16 cellular contexts compared by ENCODE assay signal in the genomic region with DNA sequence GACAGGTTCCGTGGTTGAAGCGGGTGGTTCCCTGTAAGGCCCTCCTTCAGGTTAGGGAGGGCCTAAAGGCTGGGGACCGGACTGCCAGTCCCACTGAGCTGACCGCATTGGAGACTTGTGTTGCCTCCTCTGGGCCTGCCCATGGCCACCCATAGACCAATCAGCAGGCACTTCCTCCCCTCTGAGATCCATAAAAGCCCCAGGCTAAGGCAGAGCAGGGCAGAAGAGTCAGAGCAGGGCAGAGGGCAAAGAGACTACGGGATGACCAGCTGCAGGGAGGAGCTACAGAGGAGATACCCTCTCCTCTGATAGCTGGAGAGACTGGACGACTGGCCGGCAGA.
"Had no signal": no experiment of that assay in that cellular context is flagged by ENCODE, and none has a peak within 500 bp of the region (broad histone marks: within the 10 kb centered on the region; RNA-seq: fewer than 3 reads in every experiment).

No MANE protein-coding gene starts in this region.

- ATAC-seq: activated CD8-positive, alpha-beta T cell treated with anti-CD3 and anti-CD28 coated beads, Interleukin-2, amount 10 ng/mL, durations not matched to agents 7 days and 5 days; effector memory CD8-positive, alpha-beta T cell; naive thymus-derived CD8-positive, alpha-beta T cell had no signal

- H3K27me3 ChIP-seq: hepatocyte, ovary had no signal

- H3K4me1 Mint-ChIP-seq: activated CD4-positive, alpha-beta T cell treated with anti-CD3 and anti-CD28 coated beads, Interleukin-2, amount 10 ng/mL, durations not matched to agents 7 days and 5 days; brain; memory B cell; naive thymus-derived CD8-positive, alpha-beta T cell had no signal

- H3K4me3 Mint-ChIP-seq: activated CD4-positive, alpha-beta T cell treated with anti-CD3 and anti-CD28 coated beads, Interleukin-2, amount 10 ng/mL, durations not matched to agents 7 days and 5 days; activated CD8-positive, alpha-beta T cell treated with anti-CD3 and anti-CD28 coated beads, Interleukin-2, amount 10 ng/mL, durations not matched to agents 7 days and 5 days; activated naive CD4-positive, alpha-beta T cell treated with anti-CD3 and anti-CD28 coated beads for 36 hours; activated T-cell treated with anti-CD3 and anti-CD28 coated beads, Interleukin-2, amount 50 U/mL, for 24 hours; brain; effector memory CD8-positive, alpha-beta T cell; memory B cell; naive thymus-derived CD8-positive, alpha-beta T cell had no signal

- H2AFZ ChIP-seq: hepatocyte had no signal

- H3K27ac Mint-ChIP-seq: activated CD4-positive, alpha-beta T cell treated with anti-CD3 and anti-CD28 coated beads, Interleukin-2, amount 10 ng/mL, durations not matched to agents 7 days and 5 days; activated CD8-positive, alpha-beta T cell treated with anti-CD3 and anti-CD28 coated beads, Interleukin-2, amount 10 ng/mL, durations not matched to agents 7 days and 5 days; activated naive CD4-positive, alpha-beta T cell treated with anti-CD3 and anti-CD28 coated beads for 36 hours; activated T-cell treated with anti-CD3 and anti-CD28 coated beads, Interleukin-2, amount 50 U/mL, for 24 hours; brain; effector memory CD8-positive, alpha-beta T cell; memory B cell; naive thymus-derived CD8-positive, alpha-beta T cell had no signal

- H3K36me3 Mint-ChIP-seq: brain, memory B cell had no signal

- H3K27ac ChIP-seq: epithelial cell of prostate, hepatocyte, ovary, psoas muscle, skin epidermis, thoracic aorta had no signal

- DNase-seq: activated CD4-positive, alpha-beta T cell treated with anti-CD3 and anti-CD28 coated beads, Interleukin-2, amount 10 ng/mL, durations not matched to agents 7 days and 5 days; activated CD8-positive, alpha-beta T cell treated with anti-CD3 and anti-CD28 coated beads, Interleukin-2, amount 10 ng/mL, durations not matched to agents 7 days and 5 days; activated naive CD4-positive, alpha-beta T cell treated with anti-CD3 and anti-CD28 coated beads for 36 hours; activated T-cell treated with anti-CD3 and anti-CD28 coated beads, Interleukin-2, amount 50 U/mL, for 24 hours; effector memory CD8-positive, alpha-beta T cell; foreskin fibroblast; ovary; T1000 had no signal

- H3K9me3 ChIP-seq: ovary, psoas muscle, thoracic aorta had no signal

- H3K4me1 ChIP-seq: psoas muscle had no signal

- H3K27me3 Mint-ChIP-seq: activated CD4-positive, alpha-beta T cell treated with anti-CD3 and anti-CD28 coated beads, Interleukin-2, amount 10 ng/mL, durations not matched to agents 7 days and 5 days; activated T-cell treated with anti-CD3 and anti-CD28 coated beads, Interleukin-2, amount 50 U/mL, for 24 hours; brain; effector memory CD8-positive, alpha-beta T cell; memory B cell; naive thymus-derived CD8-positive, alpha-beta T cell had no signal

- H3K4me3 ChIP-seq: hepatocyte, ovary, psoas muscle, skin epidermis, thoracic aorta had no signal

- H3K36me3 ChIP-seq: ovary, thoracic aorta had no signal

- H3K79me2 ChIP-seq: hepatocyte had no signal

- H3K4me2 ChIP-seq: hepatocyte had no signal
